18 cellular contexts compared by ENCODE assay signal in genomic region chr20:16437387-16437990, GRCh38.
DNase-seq lines count a peak whose midpoint lies in the region; ATAC-seq and TF ChIP-seq lines count a peak whose summit lies in the region.
"Had no signal": no experiment of that assay in that cellular context is flagged by ENCODE, and none has a peak within 500 bp of the region (broad histone marks: within the 10 kb centered on the region; RNA-seq: fewer than 3 reads in every experiment).

No MANE protein-coding gene starts in this region.

- H3K27me3 ChIP-seq in BLaER1: no peaks in the 10 kb centered on the region
- no peaks in the 10 kb centered on the region for H3K27me3 ChIP-seq in foreskin keratinocyte

- H3K27ac ChIP-seq in BLaER1 (no peak overlapping the region), foreskin keratinocyte (peak overlapping the region; percentile 73)
- H3K27ac ChIP-seq: 22Rv1, A549, GM23248 had no signal

- no peaks in the 10 kb centered on the region for H4K20me1 ChIP-seq in BLaER1

- H3K4me3 ChIP-seq in BLaER1: no peak overlapping the region
- no peak overlapping the region for H3K4me3 ChIP-seq in epithelial cell of esophagus (ENCODE audit: low read length)
- H3K4me3 ChIP-seq: A549, GM23248, K562 had no signal

- peaks cover 63% of the 10 kb centered on the region for H3K36me3 ChIP-seq in BLaER1

- H3K9me3 ChIP-seq in BLaER1: peaks cover 63% of the 10 kb centered on the region
- H3K9me3 ChIP-seq: A549 had no signal

- peak overlapping the region; percentile 24; the same call in 1 of the 2 replicates for H3K4me2 ChIP-seq in BLaER1
- H3K4me2 ChIP-seq: A549 had no signal

- H3K9ac ChIP-seq in BLaER1: no peak overlapping the region
- H3K9ac ChIP-seq: GM23248 had no signal

- ATAC-seq in foreskin keratinocyte (peak; percentile 95), GM21737 (IDR thresholded peaks at IDR 0.05; ENCODE audit: unreplicated experiment) (no peak)
- ATAC-seq: A549, K562 had no signal

- H3K4me1 ChIP-seq in BLaER1: peaks cover 17% of the 10 kb centered on the region
- no peaks in the 10 kb centered on the region for H3K4me1 ChIP-seq in foreskin keratinocyte
- H3K4me1 ChIP-seq: A549 had no signal

- no peak for TF ChIP-seq CTCF in epithelial cell of esophagus (IDR thresholded peaks at IDR 0.05; ENCODE audit: insufficient read depth, low read depth, low read length, missing control alignments)
- no peak for TF ChIP-seq CTCF in foreskin keratinocyte (conservative IDR thresholded peaks at IDR 0.05)

- peak; percentile 12 for DNase-seq in RKO (ENCODE audit: low spot score)
- peak; percentile 71 for DNase-seq in epithelial cell of esophagus (ENCODE audit: low read depth)
- DNase-seq in foreskin keratinocyte: peak; percentile 37 to 84
- no peak for DNase-seq in NCI-H446 treated with DMSO at 0.1 percent for 48 hours (lab: John Stamatoyannopoulos, UW)
- no peak for DNase-seq in COR-L47 (lab: John Stamatoyannopoulos, UW)
- DNase-seq: AML-193; Calu3; CD4-positive, alpha-beta memory T cell; DMS79 treated with DMSO at 0.1 percent for 48 hours; GF-D8; GM23248; HCEC 1CT; IMR-90 had no signal

Comparison
In these comparisons a context has a peak if more than half of its experiments do, and no peak if none do; other contexts are left out.
1. DNase-seq: peak in RKO (single experiment), epithelial cell of esophagus (single experiment) and foreskin keratinocyte (2 of 2); none in NCI-H446 treated with DMSO at 0.1 percent for 48 hours (single experiment) and COR-L47 (single experiment).